In the genomic region with DNA sequence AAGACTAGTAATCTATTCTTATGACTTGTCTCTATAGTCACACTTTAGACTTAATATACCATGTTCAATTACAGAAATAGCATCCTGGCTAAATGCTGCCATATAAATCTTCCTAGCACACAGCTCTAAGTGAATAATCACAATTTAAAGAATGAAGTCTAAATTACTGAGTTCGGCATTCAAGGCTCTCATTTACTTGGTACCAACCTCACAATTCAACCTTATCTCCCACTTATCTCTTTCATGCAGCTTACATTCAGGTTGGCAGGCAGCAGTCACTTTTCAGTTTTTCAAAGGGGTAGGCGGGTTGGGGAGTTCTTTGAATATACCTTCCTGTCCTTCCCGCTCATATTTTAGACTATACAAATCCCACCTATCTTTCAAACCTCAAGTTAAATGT, we compare ENCODE assay signal across 8 cellular contexts. TPM values are rescaled to one million over a fixed set of nuclear protein-coding genes. Genes with fewer than 3 reads are reported as not detected.
DNase-seq lines count a peak whose midpoint lies in the region; ATAC-seq and TF ChIP-seq lines count a peak whose summit lies in the region.

No MANE protein-coding gene starts in this region.

- H3K36me3 Mint-ChIP-seq in T-helper 1 cell treated with Interleukin-12 subunit alpha and Interleukin-12 subunit beta and Interleukin-4 antibody, amounts not matched to agents 30 μg/mL and 1 μg/mL, for 36 hours (ENCODE audit: low read depth): peaks cover 29% of the 10 kb centered on the region
- H3K36me3 Mint-ChIP-seq in activated CD8-positive, alpha-beta T cell treated with anti-CD3 and anti-CD28 coated beads, Interleukin-2, amount 10 ng/mL, durations not matched to agents 7 days and 5 days (ENCODE audit: low read depth): peaks cover 48% of the 10 kb centered on the region

- H3K9me3 ChIP-seq in iPS-18c (ENCODE audit: control insufficient read depth, insufficient read depth, low read length) (no peaks in the 10 kb centered on the region), stomach (no peaks in the 10 kb centered on the region)

- H3K9me3 Mint-ChIP-seq in T-helper 1 cell treated with Interleukin-12 subunit alpha and Interleukin-12 subunit beta and Interleukin-4 antibody, amounts not matched to agents 30 μg/mL and 1 μg/mL, for 36 hours: no peaks in the 10 kb centered on the region
- H3K9me3 Mint-ChIP-seq in activated CD8-positive, alpha-beta T cell treated with anti-CD3 and anti-CD28 coated beads, Interleukin-2, amount 10 ng/mL, durations not matched to agents 7 days and 5 days (ENCODE audit: insufficient read depth): peaks cover 4% of the 10 kb centered on the region

- H3K4me3 ChIP-seq in iPS-18c (ENCODE audit: insufficient read depth, low read depth, low read length) (peak overlapping the region; percentile 16; the same call in 1 of the 2 replicates), stomach (peak overlapping the region; percentile 53 to 76 (median 66))

- no peak for TF ChIP-seq CTCF in stomach (IDR thresholded peaks at IDR 0.05)

- intact Hi-C loops in stomach (cut with DNase I; ENCODE audit: low total_unique reads): no loop called here

- H3K4me1 Mint-ChIP-seq in T-helper 1 cell treated with Interleukin-12 subunit alpha and Interleukin-12 subunit beta and Interleukin-4 antibody, amounts not matched to agents 30 μg/mL and 1 μg/mL, for 36 hours (ENCODE audit: low read depth): peaks cover 35% of the 10 kb centered on the region
- H3K4me1 Mint-ChIP-seq in activated CD8-positive, alpha-beta T cell treated with anti-CD3 and anti-CD28 coated beads, Interleukin-2, amount 10 ng/mL, durations not matched to agents 7 days and 5 days (ENCODE audit: low read depth): peaks cover 42% of the 10 kb centered on the region

- peak overlapping the region in 2 of 5 donors; percentile 91 to 98 for H3K27ac ChIP-seq in stomach

- peaks cover 17% of the 10 kb centered on the region for H3K27me3 Mint-ChIP-seq in T-helper 1 cell treated with Interleukin-12 subunit alpha and Interleukin-12 subunit beta and Interleukin-4 antibody, amounts not matched to agents 30 μg/mL and 1 μg/mL, for 36 hours (ENCODE audit: low read depth)
- peaks cover 10% of the 10 kb centered on the region for H3K27me3 Mint-ChIP-seq in activated CD8-positive, alpha-beta T cell treated with anti-CD3 and anti-CD28 coated beads, Interleukin-2, amount 10 ng/mL, durations not matched to agents 7 days and 5 days (ENCODE audit: low read depth)

- H3K27me3 ChIP-seq in stomach: no peaks in the 10 kb centered on the region

- no peak for TF ChIP-seq EP300 in stomach (IDR thresholded peaks at IDR 0.05)

- WGBS in stomach, 5 donors: 38 to 58% (median 54%) methylated on average over 3 of the region's 3 CpGs

- H3K4me3 Mint-ChIP-seq in T-helper 1 cell treated with Interleukin-12 subunit alpha and Interleukin-12 subunit beta and Interleukin-4 antibody, amounts not matched to agents 30 μg/mL and 1 μg/mL, for 36 hours: peak overlapping the region; percentile 100
- peak overlapping the region; percentile 93 for H3K4me3 Mint-ChIP-seq in activated CD8-positive, alpha-beta T cell treated with anti-CD3 and anti-CD28 coated beads, Interleukin-2, amount 10 ng/mL, durations not matched to agents 7 days and 5 days

- H3K4me1 ChIP-seq in stomach: peaks cover 18 to 61% (median 45%) of the 10 kb centered on the region in 4 donors

- POLR2A ChIA-PET in activated CD8-positive, alpha-beta T cell treated with anti-CD3 and anti-CD28 coated beads, Interleukin-2, amount 10 ng/mL, durations not matched to agents 7 days and 5 days (lab: Charles Lee): no interaction called here

- no peak for DNase-seq in T-helper 1 cell
- no peak for DNase-seq in activated CD8-positive, alpha-beta T cell treated with anti-CD3 and anti-CD28 coated beads, Interleukin-2, amount 10 ng/mL, durations not matched to agents 7 days and 5 days
- no peak for DNase-seq in stomach
- no peak for DNase-seq in NCI-H146 treated with DMSO at 0.1 percent for 48 hours (lab: John Stamatoyannopoulos, UW; ENCODE audit: unreplicated experiment)
- DNase-seq in AG08395 (ENCODE audit: low spot score): no peak

- H3K27ac Mint-ChIP-seq in T-helper 1 cell treated with Interleukin-12 subunit alpha and Interleukin-12 subunit beta and Interleukin-4 antibody, amounts not matched to agents 30 μg/mL and 1 μg/mL, for 36 hours: peak overlapping the region; percentile 100
- peak overlapping the region; percentile 63 for H3K27ac Mint-ChIP-seq in activated CD8-positive, alpha-beta T cell treated with anti-CD3 and anti-CD28 coated beads, Interleukin-2, amount 10 ng/mL, durations not matched to agents 7 days and 5 days

- ATAC-seq in activated CD8-positive, alpha-beta T cell treated with anti-CD3 and anti-CD28 coated beads, Interleukin-2, amount 10 ng/mL, durations not matched to agents 7 days and 5 days: no peak
- ATAC-seq in GM21390 (IDR thresholded peaks at IDR 0.05; ENCODE audit: unreplicated experiment): no peak

- TF ChIP-seq POLR2A in stomach (IDR thresholded peaks at IDR 0.05): no peak

- CTCF ChIA-PET in activated CD8-positive, alpha-beta T cell treated with anti-CD3 and anti-CD28 coated beads, Interleukin-2, amount 10 ng/mL, durations not matched to agents 7 days and 5 days (lab: Charles Lee): interaction anchor here (0.8 to 1.8 kb wide), 2 partner anchors 25 to 1653 kb away, joined by 3 to 5 read pairs; no protein-coding TSS in a partner anchor

- peaks cover 5 to 31% (median 18%) of the 10 kb centered on the region in 4 donors for H3K36me3 ChIP-seq in stomach

RNA-seq across cellular contexts. Expression of gene MMADHC, which starts 1.5 kb away (rescaled TPM):
- total RNA-seq in activated CD8-positive, alpha-beta T cell treated with anti-CD3 and anti-CD28 coated beads, Interleukin-2, amount 10 ng/mL, durations not matched to agents 7 days and 5 days: 10 to 100 TPM; 91.1 to 93.6 TPM
- total RNA-seq in stomach: 100 to 1,000 TPM in 1 of 5 donors, 10 to 100 TPM in 4; 34.1 to 129 (median 61.8) TPM
- 100 to 1,000 TPM in 1 of 3 donors, 10 to 100 TPM in 2; 64.2 to 116 (median 82.7) TPM for polyA plus RNA-seq in stomach
